ENCODE assay signal across 18 cellular contexts in genomic region chr18:35106013-35106844, GRCh38.
A peak's percentile ranks its signal among the peaks of the same experiment; 100 is the strongest.
DNase-seq lines count a peak whose midpoint lies in the region; ATAC-seq and TF ChIP-seq lines count a peak whose summit lies in the region.
"Had no signal": no experiment of that assay in that cellular context is flagged by ENCODE, and none has a peak within 500 bp of the region (broad histone marks: within the 10 kb centered on the region; RNA-seq: fewer than 3 reads in every experiment).

No MANE protein-coding gene starts in this region.

- no peak overlapping the region for H3K9ac ChIP-seq in endocrine pancreas (ENCODE audit: control insufficient read depth, insufficient read depth, low read length)

- peaks cover 57% of the 10 kb centered on the region for H3K4me1 Mint-ChIP-seq in activated CD8-positive, alpha-beta T cell treated with anti-CD3 and anti-CD28 coated beads for 36 hours (ENCODE audit: low read depth)
- H3K4me1 Mint-ChIP-seq in stimulated activated naive CD8-positive, alpha-beta T cell treated with anti-CD3 and anti-CD28 coated beads, Interleukin-15, Interleukin-2, amounts not matched to agents 100 ng/mL and 50 ng/mL, for 24 hours (ENCODE audit: low read depth) = peaks cover 43% of the 10 kb centered on the region
- H3K4me1 Mint-ChIP-seq: activated CD4-positive, alpha-beta memory T cell treated with anti-CD3 and anti-CD28 coated beads, Interleukin-2, amount 10 ng/mL, durations not matched to agents 7 days and 5 days had no signal

- H3K4me3 ChIP-seq in endocrine pancreas (ENCODE audit: control insufficient read depth, insufficient read depth, low read length) (peak overlapping the region; percentile 35), mucosa of descending colon (no peak overlapping the region), lower lobe of right lung (no peak overlapping the region)
- H3K4me3 ChIP-seq: left lung, MG63, psoas muscle, tibial artery had no signal

- peaks cover 26% of the 10 kb centered on the region for H3K4me1 ChIP-seq in endocrine pancreas (ENCODE audit: control insufficient read depth, insufficient read depth, low read length)
- H3K4me1 ChIP-seq in mucosa of descending colon (ENCODE audit: low read depth) = no peaks in the 10 kb centered on the region
- H3K4me1 ChIP-seq in lower lobe of right lung = no peaks in the 10 kb centered on the region
- H3K4me1 ChIP-seq: left lung had no signal

- CTCF ChIA-PET in activated CD8-positive, alpha-beta T cell treated with anti-CD3 and anti-CD28 coated beads for 36 hours (lab: Charles Lee) = interaction anchor here (1.0 to 1.8 kb wide), 4 partner anchors 9 to 100 kb away, joined by 3 to 6 read pairs (median 3); no protein-coding TSS in a partner anchor

- no peak overlapping the region for H3K4me3 Mint-ChIP-seq in activated CD8-positive, alpha-beta T cell treated with anti-CD3 and anti-CD28 coated beads for 36 hours
- no peak overlapping the region for H3K4me3 Mint-ChIP-seq in stimulated activated naive CD8-positive, alpha-beta T cell treated with anti-CD3 and anti-CD28 coated beads, Interleukin-15, Interleukin-2, amounts not matched to agents 100 ng/mL and 50 ng/mL, for 24 hours
- H3K4me3 Mint-ChIP-seq: activated CD4-positive, alpha-beta memory T cell treated with anti-CD3 and anti-CD28 coated beads, Interleukin-2, amount 10 ng/mL, durations not matched to agents 7 days and 5 days; stimulated activated memory B cell treated with anti-CD40 and anti-IgM and Interleukin-4, amounts not matched to agents 10 μg/mL and 1 μg/mL and 100 μg/mL, for 72 hours had no signal

- in situ Hi-C loops in KBM-7 (cut with MboI; ENCODE audit: low pct_unique_long_range_greater_than_20kb, low sequenced_read_pairs) = no loop called here

- no peak for DNase-seq in activated naive CD4-positive, alpha-beta T cell treated with anti-CD3 and anti-CD28 coated beads, Interleukin-2, amount 50 U/mL, for 72 hours (ENCODE audit: low spot score in 2 of 2)
- no peak for DNase-seq in activated naive CD4-positive, alpha-beta T cell treated with anti-CD3 and anti-CD28 coated beads, Interleukin-2, amount 50 U/mL, for 16 hours
- DNase-seq in activated CD8-positive, alpha-beta T cell treated with anti-CD3 and anti-CD28 coated beads for 36 hours = no peak
- DNase-seq in KBM-7 (no peak), mucosa of descending colon (no peak), lower lobe of right lung (no peak)
- DNase-seq: activated CD4-positive, alpha-beta memory T cell treated with anti-CD3 and anti-CD28 coated beads, Interleukin-2, amount 10 ng/mL, durations not matched to agents 7 days and 5 days; caudate nucleus; GF-D8; IMR-90; left lung; MG63; psoas muscle; tibial artery; WERI-Rb-1 had no signal

- no peak overlapping the region for H3K27ac ChIP-seq in lower lobe of right lung
- H3K27ac ChIP-seq: left lung, psoas muscle, tibial artery, WERI-Rb-1 had no signal

- intact Hi-C loops in activated CD8-positive, alpha-beta T cell treated with anti-CD3 and anti-CD28 coated beads for 36 hours (cut with micrococcal nuclease) = no loop called here
- intact Hi-C loops in mucosa of descending colon (cut with DNase I, micrococcal nuclease) (no loop called here), lower lobe of right lung (cut with DNase I) (no loop called here)

- H3K27me3 ChIP-seq in endocrine pancreas (ENCODE audit: control insufficient read depth, insufficient read depth, low read length) (no peaks in the 10 kb centered on the region), lower lobe of right lung (ENCODE audit: low read depth) (no peaks in the 10 kb centered on the region)
- H3K27me3 ChIP-seq: left lung, MG63, tibial artery had no signal

- POLR2A ChIA-PET in activated CD8-positive, alpha-beta T cell treated with anti-CD3 and anti-CD28 coated beads for 36 hours (lab: Charles Lee) = no interaction called here

- H3K36me3 ChIP-seq in endocrine pancreas (ENCODE audit: control insufficient read depth, insufficient read depth, low read length) (no peaks in the 10 kb centered on the region), mucosa of descending colon (ENCODE audit: low read depth) (no peaks in the 10 kb centered on the region), lower lobe of right lung (peaks cover 9% of the 10 kb centered on the region)
- H3K36me3 ChIP-seq: MG63, WERI-Rb-1 had no signal

- peaks cover 0 to 5% of the 10 kb centered on the region in 2 donors for H3K9me3 Mint-ChIP-seq in activated naive CD4-positive, alpha-beta T cell treated with anti-CD3 and anti-CD28 coated beads, Interleukin-2, amount 50 U/mL, for 72 hours
- peaks cover 8% of the 10 kb centered on the region for H3K9me3 Mint-ChIP-seq in activated CD8-positive, alpha-beta T cell treated with anti-CD3 and anti-CD28 coated beads for 36 hours
- H3K9me3 Mint-ChIP-seq in stimulated activated naive CD8-positive, alpha-beta T cell treated with anti-CD3 and anti-CD28 coated beads, Interleukin-15, Interleukin-2, amounts not matched to agents 100 ng/mL and 50 ng/mL, for 24 hours = no peaks in the 10 kb centered on the region
- H3K9me3 Mint-ChIP-seq: activated CD4-positive, alpha-beta memory T cell treated with anti-CD3 and anti-CD28 coated beads, Interleukin-2, amount 10 ng/mL, durations not matched to agents 7 days and 5 days had no signal

- no peak for TF ChIP-seq CTCF in activated CD8-positive, alpha-beta T cell treated with anti-CD3 and anti-CD28 coated beads for 36 hours (IDR thresholded peaks at IDR 0.05)
- TF ChIP-seq CTCF in mucosa of descending colon (IDR thresholded peaks at IDR 0.05) (no peak), lower lobe of right lung (IDR thresholded peaks at IDR 0.05) (no peak)

- H3K9me3 ChIP-seq in endocrine pancreas (ENCODE audit: control insufficient read depth, low read length) = peaks cover under 1% of the 10 kb centered on the region
- H3K9me3 ChIP-seq in mucosa of descending colon = no peaks in the 10 kb centered on the region
- no peaks in the 10 kb centered on the region for H3K9me3 ChIP-seq in lower lobe of right lung
- H3K9me3 ChIP-seq: left lung, MG63, tibial artery had no signal

- ATAC-seq in activated naive CD4-positive, alpha-beta T cell treated with anti-CD3 and anti-CD28 coated beads, Interleukin-2, amount 50 U/mL, for 72 hours = peak; percentile 36 to 59
- ATAC-seq in activated CD8-positive, alpha-beta T cell treated with anti-CD3 and anti-CD28 coated beads for 36 hours = peak; percentile 70
- ATAC-seq in mucosa of descending colon (no peak), lower lobe of right lung (no peak)
- ATAC-seq: left lung; psoas muscle; stimulated activated memory B cell treated with anti-CD40 and anti-IgM and Interleukin-4, amounts not matched to agents 10 μg/mL and 1 μg/mL and 100 μg/mL, for 72 hours had no signal

- peaks cover 14 to 28% of the 10 kb centered on the region in 2 donors for H3K36me3 Mint-ChIP-seq in activated naive CD4-positive, alpha-beta T cell treated with anti-CD3 and anti-CD28 coated beads, Interleukin-2, amount 50 U/mL, for 72 hours
- H3K36me3 Mint-ChIP-seq in activated CD8-positive, alpha-beta T cell treated with anti-CD3 and anti-CD28 coated beads for 36 hours (ENCODE audit: low read depth) = peaks cover 37% of the 10 kb centered on the region
- H3K36me3 Mint-ChIP-seq in stimulated activated naive CD8-positive, alpha-beta T cell treated with anti-CD3 and anti-CD28 coated beads, Interleukin-15, Interleukin-2, amounts not matched to agents 100 ng/mL and 50 ng/mL, for 24 hours (ENCODE audit: low read depth) = peaks cover 47% of the 10 kb centered on the region

- H3K27ac Mint-ChIP-seq in activated naive CD4-positive, alpha-beta T cell treated with anti-CD3 and anti-CD28 coated beads, Interleukin-2, amount 50 U/mL, for 72 hours = no peak overlapping the region
- peak overlapping the region; percentile 65 for H3K27ac Mint-ChIP-seq in activated CD8-positive, alpha-beta T cell treated with anti-CD3 and anti-CD28 coated beads for 36 hours
- H3K27ac Mint-ChIP-seq in stimulated activated naive CD8-positive, alpha-beta T cell treated with anti-CD3 and anti-CD28 coated beads, Interleukin-15, Interleukin-2, amounts not matched to agents 100 ng/mL and 50 ng/mL, for 24 hours = peak overlapping the region; percentile 66
- H3K27ac Mint-ChIP-seq: activated CD4-positive, alpha-beta memory T cell treated with anti-CD3 and anti-CD28 coated beads, Interleukin-2, amount 10 ng/mL, durations not matched to agents 7 days and 5 days; stimulated activated memory B cell treated with anti-CD40 and anti-IgM and Interleukin-4, amounts not matched to agents 10 μg/mL and 1 μg/mL and 100 μg/mL, for 72 hours had no signal

- no peaks in the 10 kb centered on the region for H3K27me3 Mint-ChIP-seq in activated CD8-positive, alpha-beta T cell treated with anti-CD3 and anti-CD28 coated beads for 36 hours
- no peaks in the 10 kb centered on the region for H3K27me3 Mint-ChIP-seq in stimulated activated naive CD8-positive, alpha-beta T cell treated with anti-CD3 and anti-CD28 coated beads, Interleukin-15, Interleukin-2, amounts not matched to agents 100 ng/mL and 50 ng/mL, for 24 hours
- H3K27me3 Mint-ChIP-seq: activated CD4-positive, alpha-beta memory T cell treated with anti-CD3 and anti-CD28 coated beads, Interleukin-2, amount 10 ng/mL, durations not matched to agents 7 days and 5 days; stimulated activated memory B cell treated with anti-CD40 and anti-IgM and Interleukin-4, amounts not matched to agents 10 μg/mL and 1 μg/mL and 100 μg/mL, for 72 hours had no signal

Comparison
In these comparisons a context has a peak if more than half of its experiments do, and no peak if none do; other contexts are left out.
1. ATAC-seq: peak in activated naive CD4-positive, alpha-beta T cell treated with anti-CD3 and anti-CD28 coated beads, Interleukin-2, amount 50 U/mL, for 72 hours (2 of 2) and activated CD8-positive, alpha-beta T cell treated with anti-CD3 and anti-CD28 coated beads for 36 hours (single experiment); none in mucosa of descending colon (single experiment) and lower lobe of right lung (0 of 2).
2. H3K27ac Mint-ChIP-seq: peak in activated CD8-positive, alpha-beta T cell treated with anti-CD3 and anti-CD28 coated beads for 36 hours (single experiment) and stimulated activated naive CD8-positive, alpha-beta T cell treated with anti-CD3 and anti-CD28 coated beads, Interleukin-15, Interleukin-2, amounts not matched to agents 100 ng/mL and 50 ng/mL, for 24 hours (single experiment); none in activated naive CD4-positive, alpha-beta T cell treated with anti-CD3 and anti-CD28 coated beads, Interleukin-2, amount 50 U/mL, for 72 hours (0 of 2).